1 cellular context compared by ENCODE assay signal in the genomic region with DNA sequence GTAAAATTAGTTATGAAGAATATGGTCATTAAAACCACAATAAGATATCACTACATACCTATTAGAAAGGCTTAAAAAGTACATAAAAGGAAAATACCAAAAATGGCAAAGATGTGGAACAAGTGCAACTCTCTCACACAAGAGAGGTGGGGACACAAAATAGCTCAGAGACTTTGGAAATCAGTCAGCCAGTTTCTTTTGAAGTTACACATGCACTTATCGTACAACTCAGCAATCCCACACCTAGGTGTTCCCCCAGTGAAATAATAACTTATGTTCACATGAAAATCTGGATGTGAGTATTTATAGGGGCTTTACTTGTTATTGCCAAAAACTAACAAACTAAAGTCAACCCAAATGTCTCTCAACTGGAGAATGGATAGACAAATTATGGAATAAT.
TF ChIP-seq lines count a peak whose summit lies in the region.

No MANE protein-coding gene starts in this region.

TF ChIP-seq in GM12878, 131 proteins besides CTCF, POLR2A, EP300 and RAD21:
- TF ChIP-seq PAX8 (IDR thresholded peaks at IDR 0.05) (no peak), SMARCA5 (IDR thresholded peaks at IDR 0.05) (no peak), ZNF217 (IDR thresholded peaks at IDR 0.05) (no peak), USF2 (IDR thresholded peaks at IDR 0.05; ENCODE audit: borderline replicate concordance, low read depth, low read length) (no peak)
- TF ChIP-seq, protein P1, sequence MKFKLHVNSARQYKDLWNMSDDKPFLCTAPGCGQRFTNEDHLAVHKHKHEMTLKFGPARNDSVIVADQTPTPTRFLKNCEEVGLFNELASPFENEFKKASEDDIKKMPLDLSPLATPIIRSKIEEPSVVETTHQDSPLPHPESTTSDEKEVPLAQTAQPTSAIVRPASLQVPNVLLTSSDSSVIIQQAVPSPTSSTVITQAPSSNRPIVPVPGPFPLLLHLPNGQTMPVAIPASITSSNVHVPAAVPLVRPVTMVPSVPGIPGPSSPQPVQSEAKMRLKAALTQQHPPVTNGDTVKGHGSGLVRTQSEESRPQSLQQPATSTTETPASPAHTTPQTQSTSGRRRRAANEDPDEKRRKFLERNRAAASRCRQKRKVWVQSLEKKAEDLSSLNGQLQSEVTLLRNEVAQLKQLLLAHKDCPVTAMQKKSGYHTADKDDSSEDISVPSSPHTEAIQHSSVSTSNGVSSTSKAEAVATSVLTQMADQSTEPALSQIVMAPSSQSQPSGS (IDR thresholded peaks at IDR 0.05; ENCODE audit: low read length): 0 out of 2 replicates have a peak, but pooled peaks have one; percentile 34
